ENCODE assay signal across 20 cellular contexts in genomic region chr9:38384990-38385848, GRCh38. TPM values are rescaled to one million over a fixed set of nuclear protein-coding genes. Genes with fewer than 3 reads are reported as not detected.
DNase-seq lines count a peak whose midpoint lies in the region; ATAC-seq and TF ChIP-seq lines count a peak whose summit lies in the region.
"Had no signal": no experiment of that assay in that cellular context is flagged by ENCODE, and none has a peak within 500 bp of the region (broad histone marks: within the 10 kb centered on the region; RNA-seq: fewer than 3 reads in every experiment).

No MANE protein-coding gene starts in this region.

- H3K4me1 ChIP-seq in duodenal mucosa (ENCODE audit: control insufficient read depth in 1 of 2, insufficient read depth in 2 of 2, low read length in 2 of 2): peaks cover 37 to 43% of the 10 kb centered on the region in 2 donors
- H3K4me1 ChIP-seq in mucosa of rectum (ENCODE audit: control insufficient read depth in 2 of 2, insufficient read depth in 2 of 2, low read length in 2 of 2): peaks cover 4 to 16% of the 10 kb centered on the region in 2 donors
- H3K4me1 ChIP-seq in thoracic aorta (ENCODE audit: control insufficient read depth in 1 of 2, low read depth in 2 of 2): peaks cover 24 to 73% of the 10 kb centered on the region in 2 donors
- peaks cover 0 to 23% (median 1%) of the 10 kb centered on the region in 4 donors for H3K4me1 ChIP-seq in Peyer's patch

- no peak for TF ChIP-seq POLR2A in Peyer's patch (IDR thresholded peaks at IDR 0.05)

- H3K9ac ChIP-seq in duodenal mucosa (ENCODE audit: low read depth in 1 of 2, low read length in 2 of 2) (no peak overlapping the region), mucosa of rectum (ENCODE audit: low read depth in 1 of 2, low read length in 2 of 2) (no peak overlapping the region)

- ATAC-seq in thoracic aorta (ENCODE audit: insufficient number of reproducible peaks, low FRiP score, low read depth): no peak
- ATAC-seq in GM18517 (IDR thresholded peaks at IDR 0.05; ENCODE audit: unreplicated experiment): no peak
- ATAC-seq: activated CD4-positive, CD25-positive, alpha-beta regulatory T cell treated with anti-CD3 and anti-CD28 coated beads, Interleukin-2, amount 50 U/mL, for 24 hours; heart right ventricle had no signal

- no peaks in the 10 kb centered on the region for H3K27me3 ChIP-seq in duodenal mucosa (ENCODE audit: control insufficient read depth in 1 of 2, insufficient read depth in 2 of 2, low read length in 2 of 2)
- H3K27me3 ChIP-seq in mucosa of rectum (ENCODE audit: control insufficient read depth in 2 of 2, insufficient read depth in 2 of 2, low read length in 2 of 2): no peaks in the 10 kb centered on the region
- H3K27me3 ChIP-seq in thoracic aorta (replicated peaks; ENCODE audit: insufficient read depth): no peaks in the 10 kb centered on the region
- H3K27me3 ChIP-seq in Peyer's patch: no peaks in the 10 kb centered on the region
- H3K27me3 ChIP-seq: heart right ventricle, upper lobe of left lung had no signal

- H3K27ac ChIP-seq in duodenal mucosa (ENCODE audit: low read depth, low read length) (peak overlapping the region; percentile 24), mucosa of rectum (ENCODE audit: low read depth in 2 of 2, low read length in 2 of 2) (peak overlapping the region; percentile 45 to 50), thoracic aorta (peak overlapping the region; percentile 99 to 100), Peyer's patch (peak overlapping the region in 2 of 4 donors; percentile 3 to 60)
- H3K27ac ChIP-seq: heart right ventricle, upper lobe of left lung had no signal

- TF ChIP-seq CTCF in thoracic aorta (IDR thresholded peaks at IDR 0.05) (no peak), Peyer's patch (IDR thresholded peaks at IDR 0.05) (no peak)

- DNase-seq in M059J (ENCODE audit: low read depth): peak; percentile 20
- DNase-seq in thoracic aorta (ENCODE audit: low spot score): no peak
- DNase-seq in Peyer's patch: no peak
- no peak for DNase-seq in dermis blood vessel endothelial cell
- DNase-seq: activated naive CD4-positive, alpha-beta T cell treated with anti-CD3 and anti-CD28 coated beads, Interleukin-2, amount 50 U/mL, for 16 hours; activated T-cell treated with anti-CD3 and anti-CD28 coated beads, Interleukin-2, amount 50 U/mL, for 48 hours; anterior cingulate cortex; EL; heart right ventricle; NCI-H1417 treated with DMSO at 0.1 percent for 48 hours; NCI-H69; Right ventricle myocardium superior; stimulated activated naive CD4-positive, alpha-beta T cell treated with Interleukin-2 at 50 U/mL for 16 hours; upper lobe of left lung had no signal

- H3K36me3 ChIP-seq in duodenal mucosa (ENCODE audit: control insufficient read depth in 1 of 2, insufficient read depth in 2 of 2, low read length in 2 of 2): no peaks in the 10 kb centered on the region
- H3K36me3 ChIP-seq in mucosa of rectum (ENCODE audit: control insufficient read depth in 2 of 2, insufficient read depth in 2 of 2, low read length in 2 of 2): no peaks in the 10 kb centered on the region
- H3K36me3 ChIP-seq in thoracic aorta: no peaks in the 10 kb centered on the region
- H3K36me3 ChIP-seq in Peyer's patch: no peaks in the 10 kb centered on the region
- H3K36me3 ChIP-seq: heart right ventricle, upper lobe of left lung had no signal

- H3K9me3 ChIP-seq in duodenal mucosa (ENCODE audit: control insufficient read depth in 1 of 2, low read length in 2 of 2) (peaks cover 4 to 6% of the 10 kb centered on the region in 2 donors), mucosa of rectum (ENCODE audit: control insufficient read depth in 2 of 2, low read length in 2 of 2) (peaks cover 0 to 3% of the 10 kb centered on the region in 2 donors), thoracic aorta (no peaks in the 10 kb centered on the region), Peyer's patch (peaks cover 0 to 4% (median 0%) of the 10 kb centered on the region in 4 donors)

- no peak overlapping the region for H3K4me3 ChIP-seq in duodenal mucosa (ENCODE audit: low read depth in 1 of 2, low read length in 2 of 2)
- H3K4me3 ChIP-seq in mucosa of rectum (ENCODE audit: low read length in 2 of 2): no peak overlapping the region
- no peak overlapping the region for H3K4me3 ChIP-seq in thoracic aorta
- H3K4me3 ChIP-seq in Peyer's patch: no peak overlapping the region
- H3K4me3 ChIP-seq: heart right ventricle, skin epidermis, upper lobe of left lung had no signal

RNA-seq across cellular contexts. Expression of gene ALDH1B1, which starts 7.3 kb away (rescaled TPM):
- 21.9 and 34.7 TPM in 2 replicates for total RNA-seq in M059J (2014; rRNA removed; shearing (Covaris generic))
- total RNA-seq in thoracic aorta (100 to 1,000 TPM; 195 to 229 TPM), Peyer's patch (10 to 100 TPM; 14.7 to 42.0 (median 37.0) TPM), dermis blood vessel endothelial cell (12.1 and 18.3 TPM in 2 replicates)

RNA-seq across cellular contexts. Expression of gene IGFBPL1, which starts 39.0 kb away (rescaled TPM):
- 5.5 and 6.4 TPM in 2 replicates for total RNA-seq in M059J (2014; rRNA removed; shearing (Covaris generic))
- total RNA-seq in thoracic aorta (10 to 100 TPM; 16.6 to 34.0 TPM), Peyer's patch (1 to 10 TPM in 2 of 4 donors, not detected in 2; 1.2 to 1.4 TPM), dermis blood vessel endothelial cell (0.17 and 0.23 TPM in 2 replicates)
- total RNA-seq: heart right ventricle, lower leg skin, Right ventricle myocardium superior had no signal
